Comparison of ENCODE assay signal across 34 cellular contexts in the genomic region with DNA sequence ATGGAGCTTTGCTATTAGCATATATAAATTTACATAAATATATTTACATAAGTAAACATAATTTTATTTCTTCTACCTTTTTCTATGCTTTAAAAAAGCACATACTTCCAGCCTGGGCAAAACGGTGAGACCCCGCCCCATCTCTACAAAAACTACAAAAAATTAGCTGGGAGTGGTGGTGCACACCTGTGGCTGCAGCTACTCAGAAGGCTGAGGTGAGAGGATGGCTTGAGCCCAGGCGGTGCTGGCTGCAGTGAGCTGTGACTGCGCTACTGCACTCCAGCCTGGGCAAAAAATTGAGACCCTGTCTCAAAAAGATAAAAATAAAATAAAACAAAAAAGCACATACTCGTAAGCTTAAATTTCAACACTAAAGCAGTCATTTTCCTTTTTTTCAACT.
"Had no signal": no experiment of that assay in that cellular context is flagged by ENCODE, and none has a peak within 500 bp of the region (broad histone marks: within the 10 kb centered on the region; RNA-seq: fewer than 3 reads in every experiment).

No MANE protein-coding gene starts in this region.

- H3K9ac ChIP-seq: KMS-11 had no signal

- H3K4me2 ChIP-seq: KMS-11 had no signal

- H3K9me3 ChIP-seq: MG63 had no signal

- H3K27me3 ChIP-seq: MG63 had no signal

- H3K27ac ChIP-seq: KMS-11 had no signal

- H3K4me3 ChIP-seq: MG63 had no signal

- H3K36me3 ChIP-seq: MG63 had no signal

- DNase-seq: Karpas-422, Kasumi-1, KG1, MG63, MM.1S, MV-4-11, NCI-H1048, NCI-H1092, NCI-H1092 treated with DMSO at 0.1 percent for 48 hours, NCI-H1105, NCI-H1105 treated with DMSO at 0.1 percent for 48 hours, NCI-H1417, NCI-H1417 treated with DMSO at 0.1 percent for 48 hours, NCI-H1436, NCI-H1436 treated with DMSO at 0.1 percent for 48 hours, NCI-H146, NCI-H1694, NCI-H1694 treated with DMSO at 0.1 percent for 48 hours, NCI-H187, NCI-H187 treated with DMSO at 0.1 percent for 48 hours, NCI-H1930, NCI-H2029, NCI-H2029 treated with DMSO at 0.1 percent for 48 hours, NCI-H2081, NCI-H2081 treated with DMSO at 0.1 percent for 48 hours, NCI-H2107, NCI-H2171 treated with DMSO at 0.1 percent for 48 hours, NCI-H2227 treated with DMSO at 0.1 percent for 48 hours, NCI-H226, NCI-H345, NCI-H446, NCI-H446 treated with DMSO at 0.1 percent for 48 hours, NCI-H510A treated with DMSO at 0.1 percent for 48 hours had no signal
